ENCODE assay signal across 8 cellular contexts in the genomic region with DNA sequence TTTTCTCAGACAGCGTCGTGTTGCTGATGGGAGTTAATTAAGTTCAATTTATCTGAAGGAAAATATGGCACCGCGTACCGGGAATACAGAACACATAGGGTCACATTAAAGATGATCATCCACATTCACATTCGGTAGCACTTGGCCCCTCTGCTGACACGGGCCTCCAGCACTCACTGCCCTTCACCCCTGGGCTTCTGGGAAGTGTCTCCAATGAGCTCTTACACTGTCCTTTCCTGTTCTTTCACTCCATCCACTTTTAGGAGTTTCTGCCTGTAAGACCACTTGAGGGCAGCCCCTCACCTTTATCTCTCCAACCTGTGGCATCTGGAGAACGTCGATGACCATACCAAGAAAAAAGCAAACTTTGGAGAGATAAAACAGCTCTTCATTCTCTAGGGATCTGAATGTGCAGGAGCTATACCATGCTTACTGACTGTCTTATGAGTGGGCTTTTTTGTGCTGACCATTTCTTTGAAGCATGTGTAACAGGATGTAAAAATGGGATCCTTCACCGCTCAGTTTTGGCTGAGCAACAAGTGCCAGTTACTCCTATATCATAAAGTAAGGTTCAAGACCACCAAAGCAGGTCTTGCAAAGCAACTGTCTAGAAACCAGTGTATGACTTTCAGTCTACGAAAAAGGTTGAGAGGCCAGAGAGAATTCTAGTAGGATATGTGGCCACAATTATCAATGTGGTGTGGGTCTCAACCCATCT. TPM values are rescaled to one million over a fixed set of nuclear protein-coding genes. Genes with fewer than 3 reads are reported as not detected.
DNase-seq lines count a peak whose midpoint lies in the region; ATAC-seq, FAIRE-seq and TF ChIP-seq lines count a peak whose summit lies in the region.

No MANE protein-coding gene starts in this region.

- H3K27me3 ChIP-seq in SJCRH30 (no peaks in the 10 kb centered on the region), endothelial cell of umbilical vein (ENCODE audit: control insufficient read depth in 2 of 2, insufficient read depth in 2 of 2, low read length in 2 of 2) (peaks cover 9 to 16% of the 10 kb centered on the region in 2 experiments), osteoblast (ENCODE audit: insufficient read depth, low read length) (no peaks in the 10 kb centered on the region)

- BruUV-seq in endothelial cell of umbilical vein (replicated peaks; lab: Mats Ljungman, UMichigan), result no TSS peak

- H2AFZ ChIP-seq in endothelial cell of umbilical vein (ENCODE audit: low read depth, low read length) (peak overlapping the region; percentile 96), osteoblast (ENCODE audit: low read length) (peak overlapping the region; percentile 93)

- peaks cover 4% of the 10 kb centered on the region for H3K36me3 Mint-ChIP-seq in T-helper 2 cell treated with Interferon-gamma antibody and Interleukin-4, amounts not matched to agents 5 μg/mL and 100 μg/mL, for 36 hours (ENCODE audit: low read depth)

- 0 out of 2 replicates have a peak, but pooled peaks cover 3% of the 10 kb centered on the region for H3K4me1 ChIP-seq in SJCRH30
- peaks cover 9% of the 10 kb centered on the region for H3K4me1 ChIP-seq in endothelial cell of umbilical vein (ENCODE audit: control insufficient read depth, extremely low read depth, insufficient read depth, low read length)
- H3K4me1 ChIP-seq in osteoblast (ENCODE audit: insufficient read depth, low read length), result peaks cover 12% of the 10 kb centered on the region

- peak; percentile 18 for FAIRE-seq in endothelial cell of umbilical vein (lab: Jason Lieb, UNC)

- H3K4me3 ChIP-seq in SJCRH30 (peak overlapping the region; percentile 72), endothelial cell of umbilical vein (replicated peaks in 1 of 3; ENCODE audit: insufficient read depth in 1 of 3, low read depth in 1 of 3, low read length in 3 of 3) (peak overlapping the region; percentile 59 to 85 (median 62)), osteoblast (ENCODE audit: insufficient read depth, low read length) (peak overlapping the region; percentile 90)

- H3K9ac ChIP-seq in endothelial cell of umbilical vein (replicated peaks; ENCODE audit: extremely low read depth, insufficient read depth, low read length), result peak overlapping the region; percentile 25

- H3K4me1 Mint-ChIP-seq in T-helper 2 cell treated with Interferon-gamma antibody and Interleukin-4, amounts not matched to agents 5 μg/mL and 100 μg/mL, for 36 hours (ENCODE audit: low read depth), result peaks cover 31% of the 10 kb centered on the region

- H3K36me3 ChIP-seq in SJCRH30 (no peaks in the 10 kb centered on the region), endothelial cell of umbilical vein (ENCODE audit: control insufficient read depth in 2 of 2, extremely low read depth in 1 of 2, insufficient read depth in 2 of 2, low read length in 2 of 2) (no peaks in the 10 kb centered on the region), osteoblast (ENCODE audit: insufficient read depth, low read length) (no peaks in the 10 kb centered on the region)

- no peak for TF ChIP-seq POLR2A in endothelial cell of umbilical vein (IDR thresholded peaks at IDR 0.05; ENCODE audit: low read depth, low read length)

- TF ChIP-seq CTCF in endothelial cell of umbilical vein (IDR thresholded peaks at IDR 0.05; ENCODE audit: extremely low read depth in 1 of 2, insufficient read depth in 1 of 2, low read depth in 1 of 2, low read length in 2 of 2) (no peak), osteoblast (IDR thresholded peaks at IDR 0.05; ENCODE audit: extremely low read depth, low read depth, low read length) (no peak)

- dilution Hi-C loops in endothelial cell of umbilical vein (cut with MboI; ENCODE audit: extremely low pct_ligation_motif_present, low sequenced_read_pairs), result no loop called here

- H3K27ac Mint-ChIP-seq in T-helper 2 cell treated with Interferon-gamma antibody and Interleukin-4, amounts not matched to agents 5 μg/mL and 100 μg/mL, for 36 hours, result peak overlapping the region; percentile 98

- DNase-seq in T-helper 2 cell treated with Interferon-gamma antibody and Interleukin-4, amounts not matched to agents 5 μg/mL and 100 μg/mL, for 36 hours (ENCODE audit: low spot score), result no peak
- no peak for DNase-seq in T-helper 2 cell
- peak; percentile 17 to 47 for DNase-seq in SJCRH30
- peak; percentile 12 for DNase-seq in endothelial cell of umbilical vein (ENCODE audit: low read depth, low spot score)
- no peak for DNase-seq in osteoblast (ENCODE audit: insufficient read length, low spot score, missing footprints)
- no peak for DNase-seq in occipital lobe (lab: John Stamatoyannopoulos, UW)
- no peak for DNase-seq in NOMO-1 treated with dmso at 0.1 percent for 144 hours (lab: John Stamatoyannopoulos, UW; ENCODE audit: unreplicated experiment)

- H3K9me3 ChIP-seq in SJCRH30 (replicated peaks) (no peaks in the 10 kb centered on the region), endothelial cell of umbilical vein (replicated peaks; ENCODE audit: control insufficient read depth, insufficient read depth, low read length) (no peaks in the 10 kb centered on the region), osteoblast (ENCODE audit: low read depth, low read length) (no peaks in the 10 kb centered on the region)

- H3K4me2 ChIP-seq in endothelial cell of umbilical vein (ENCODE audit: insufficient read depth, low read length) (peak overlapping the region; percentile 70), osteoblast (ENCODE audit: insufficient read depth, low read length) (peak overlapping the region; percentile 89)

- no peak for ATAC-seq in GM21825 (IDR thresholded peaks at IDR 0.05; ENCODE audit: unreplicated experiment)

- H3K27me3 Mint-ChIP-seq in T-helper 2 cell treated with Interferon-gamma antibody and Interleukin-4, amounts not matched to agents 5 μg/mL and 100 μg/mL, for 36 hours (ENCODE audit: low read depth), result no peaks in the 10 kb centered on the region

- H3K4me3 Mint-ChIP-seq in T-helper 2 cell treated with Interferon-gamma antibody and Interleukin-4, amounts not matched to agents 5 μg/mL and 100 μg/mL, for 36 hours, result peak overlapping the region; percentile 97

- H3K79me2 ChIP-seq in endothelial cell of umbilical vein (ENCODE audit: control insufficient read depth, insufficient read depth, low read length) (no peaks in the 10 kb centered on the region), osteoblast (ENCODE audit: insufficient read depth, low read length) (peaks cover 2% of the 10 kb centered on the region)

- H3K9me3 Mint-ChIP-seq in T-helper 2 cell treated with Interferon-gamma antibody and Interleukin-4, amounts not matched to agents 5 μg/mL and 100 μg/mL, for 36 hours, result no peaks in the 10 kb centered on the region

- H3K27ac ChIP-seq in SJCRH30, result no peak overlapping the region
- no peak overlapping the region for H3K27ac ChIP-seq in endothelial cell of umbilical vein (ENCODE audit: insufficient read depth, low read depth, low read length)
- no peak overlapping the region for H3K27ac ChIP-seq in osteoblast (ENCODE audit: low read depth, low read length)

- intact Hi-C loops in endothelial cell of umbilical vein (cut with micrococcal nuclease), result loop anchor here (2.0 to 5.0 kb wide), 2 partner anchors 67 to 308 kb away; a partner anchor contains a TSS

- H4K20me1 ChIP-seq in endothelial cell of umbilical vein (replicated peaks; ENCODE audit: control insufficient read depth, extremely low read depth, insufficient read depth, low read length) (no peaks in the 10 kb centered on the region), osteoblast (ENCODE audit: insufficient read depth, low read length) (no peaks in the 10 kb centered on the region)

- H3K9me1 ChIP-seq in endothelial cell of umbilical vein (replicated peaks; ENCODE audit: control insufficient read depth, extremely low read depth, insufficient read depth, low read length), result no peaks in the 10 kb centered on the region

- CTCF ChIA-PET in endothelial cell of umbilical vein (lab: Charles Lee), result interaction anchor here (0.7 to 2.3 kb wide), 6 partner anchors 11 to 230 kb away, joined by 3 to 5 read pairs (median 4); a partner anchor contains a TSS

- POLR2A ChIA-PET in endothelial cell of umbilical vein (lab: Charles Lee), result no interaction called here

TF ChIP-seq in endothelial cell of umbilical vein, 7 proteins besides CTCF, POLR2A, EP300 and RAD21 (continues in another document):
- TF ChIP-seq, protein P1, sequence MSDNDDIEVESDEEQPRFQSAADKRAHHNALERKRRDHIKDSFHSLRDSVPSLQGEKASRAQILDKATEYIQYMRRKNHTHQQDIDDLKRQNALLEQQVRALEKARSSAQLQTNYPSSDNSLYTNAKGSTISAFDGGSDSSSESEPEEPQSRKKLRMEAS (IDR thresholded peaks at IDR 0.05; ENCODE audit: insufficient read depth, insufficient read length), result no peak
- TF ChIP-seq MYC (IDR thresholded peaks at IDR 0.05; ENCODE audit: low read depth, low read length) (no peak), JUN (IDR thresholded peaks at IDR 0.05; ENCODE audit: borderline replicate concordance, insufficient read depth, insufficient read length, low read depth) (no peak), POLR2AphosphoS5 (IDR thresholded peaks at IDR 0.05; ENCODE audit: insufficient read depth, low read depth, low read length) (no peak), GATA2 (IDR thresholded peaks at IDR 0.05; ENCODE audit: insufficient read depth, insufficient read length, low read depth, low read length) (no peak)

RNA-seq across cellular contexts. Expression of a gene that starts 1.1 kb away (rescaled TPM):
- total RNA-seq in SJCRH30 (2014; rRNA removed; shearing (Covaris generic)), result 13.2 and 27.5 TPM in 2 replicates
- total RNA-seq in endothelial cell of umbilical vein (12.3 and 16.7 TPM in 2 replicates), osteoblast (26.8 and 29.7 TPM in 2 replicates), occipital lobe (45.5 TPM)
- polyA plus RNA-seq in endothelial cell of umbilical vein, result 8.7 and 9.2 TPM in 2 replicates
- polyA plus RNA-seq in endothelial cell of umbilical vein (2011; cell fraction: cytosol; rRNA removed), result 11.1 and 12.2 TPM in 2 replicates
- polyA plus RNA-seq in endothelial cell of umbilical vein (2011; cell fraction: nucleus; rRNA removed), result 11.4 and 12.0 TPM in 2 replicates
- polyA plus RNA-seq in endothelial cell of umbilical vein (2012), result 18.3 and 19.8 TPM in 2 replicates
- polyA minus RNA-seq in endothelial cell of umbilical vein, result 10.3 and 12.9 TPM in 2 replicates
- polyA minus RNA-seq in endothelial cell of umbilical vein (2011; cell fraction: cytosol; rRNA and poly(A)+ RNA removed), result 11.7 TPM
- polyA minus RNA-seq in endothelial cell of umbilical vein (2011; cell fraction: nucleus; rRNA and poly(A)+ RNA removed), result 11.5 and 12.2 TPM in 2 replicates

RNA-seq across cellular contexts. Expression of a gene that starts 32.1 kb away (rescaled TPM):
- 0.08 and 0.13 TPM in 2 replicates for total RNA-seq in SJCRH30 (2014; rRNA removed; shearing (Covaris generic))
- total RNA-seq in endothelial cell of umbilical vein (0.07 and 0.42 TPM in 2 replicates), osteoblast (under 0.01 and 0.29 TPM in 2 replicates), occipital lobe (0.47 TPM)
- 0.05 and 0.07 TPM in 2 replicates for polyA plus RNA-seq in endothelial cell of umbilical vein
- 0.01 TPM in 1 of 2 replicates, not detected in the other for polyA plus RNA-seq in endothelial cell of umbilical vein (2011; cell fraction: cytosol; rRNA removed)
- 0.59 and 0.76 TPM in 2 replicates for polyA plus RNA-seq in endothelial cell of umbilical vein (2011; cell fraction: nucleus; rRNA removed)
- 0.12 and 0.15 TPM in 2 replicates for polyA plus RNA-seq in endothelial cell of umbilical vein (2012)
- 0.72 TPM in 1 of 2 replicates, not detected in the other for polyA minus RNA-seq in endothelial cell of umbilical vein
- polyA minus RNA-seq in endothelial cell of umbilical vein (2011; cell fraction: cytosol; rRNA and poly(A)+ RNA removed), result not detected
- 0.29 and 0.34 TPM in 2 replicates for polyA minus RNA-seq in endothelial cell of umbilical vein (2011; cell fraction: nucleus; rRNA and poly(A)+ RNA removed)

Comparison
In these comparisons a context has a peak if more than half of its experiments do, and no peak if none do; other contexts are left out.
1. DNase-seq: peak in SJCRH30 (2 of 2) and endothelial cell of umbilical vein (single experiment); none in T-helper 2 cell treated with Interferon-gamma antibody and Interleukin-4, amounts not matched to agents 5 μg/mL and 100 μg/mL, for 36 hours (single experiment), T-helper 2 cell (0 of 5), osteoblast (single experiment), occipital lobe (single experiment) and NOMO-1 treated with dmso at 0.1 percent for 144 hours (single experiment).
2. Peak in every context shown above with its lines, with median percentiles within 50 percentile points of each other: H3K4me3 ChIP-seq.